In the genomic region with DNA sequence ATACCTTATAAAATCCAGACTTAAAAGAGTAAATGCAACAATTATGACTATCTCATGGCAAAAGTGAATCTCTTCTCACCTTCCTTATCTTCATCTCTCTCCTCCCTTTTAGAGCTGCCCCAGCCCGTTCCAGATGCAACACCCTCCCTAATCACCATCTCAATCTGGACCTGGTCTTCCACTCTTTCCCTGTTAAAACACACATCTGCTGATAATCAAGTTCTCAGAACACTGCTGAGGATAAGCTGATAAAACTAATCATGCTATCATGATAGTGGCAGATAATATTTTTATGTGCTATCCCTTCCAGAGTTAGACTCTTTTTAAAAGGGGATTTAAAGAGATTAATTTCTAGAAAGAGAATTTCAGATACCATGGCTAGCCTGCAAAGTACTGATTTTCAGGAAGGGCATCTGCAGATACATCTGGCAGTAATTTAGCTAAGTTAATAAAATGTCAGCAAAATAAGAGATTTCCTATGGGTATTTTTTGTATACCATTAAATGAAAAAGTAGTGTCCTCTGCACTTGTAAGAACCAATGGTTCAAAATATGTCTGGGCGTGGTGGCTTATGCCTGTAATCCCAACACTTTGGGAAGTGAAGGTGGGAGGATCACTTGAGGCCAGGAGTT, we compare ENCODE assay signal across 18 cellular contexts. TPM values are rescaled to one million over a fixed set of nuclear protein-coding genes. Genes with fewer than 3 reads are reported as not detected.
DNase-seq lines count a peak whose midpoint lies in the region; ATAC-seq, FAIRE-seq and TF ChIP-seq lines count a peak whose summit lies in the region.
"Had no signal": no experiment of that assay in that cellular context is flagged by ENCODE, and none has a peak within 500 bp of the region (broad histone marks: within the 10 kb centered on the region; RNA-seq: fewer than 3 reads in every experiment).

No MANE protein-coding gene starts in this region.

- no peak for TF ChIP-seq POLR2A in K562 (conservative IDR thresholded peaks at IDR 0.05)

- H3K4me3 Mint-ChIP-seq in neural crest cell, result no peak overlapping the region
- no peak overlapping the region for H3K4me3 Mint-ChIP-seq in endodermal cell
- H3K4me3 Mint-ChIP-seq: CD4-positive, CD25-positive, alpha-beta regulatory T cell had no signal

- no peak overlapping the region for H3K9ac ChIP-seq in SK-N-SH
- H3K9ac ChIP-seq in K562 (ENCODE audit: insufficient read depth in 1 of 2, low read depth in 2 of 2, low read length in 2 of 2), result no peak overlapping the region
- no peak overlapping the region for H3K9ac ChIP-seq in mammary epithelial cell (ENCODE audit: insufficient read depth, low read length)
- H3K9ac ChIP-seq in endodermal cell (ENCODE audit: extremely low read depth, low read length, poor library complexity, severe bottlenecking), result no peak overlapping the region
- H3K9ac ChIP-seq: GM23248 had no signal

- H3K9me2 ChIP-seq in SK-N-SH, result no peaks in the 10 kb centered on the region

- TF ChIP-seq EP300 in SK-N-SH (IDR thresholded peaks at IDR 0.05; ENCODE audit: borderline replicate concordance in 1 of 2, low read depth in 1 of 2, low read length in 1 of 2) (peak in 1 of 2 experiments; percentile 93; a peak in 2 of 4 replicates), K562 (IDR thresholded peaks at IDR 0.05; ENCODE audit: low read length) (no peak)

- H4K20me1 ChIP-seq in SK-N-SH (ENCODE audit: insufficient read depth), result no peaks in the 10 kb centered on the region
- H4K20me1 ChIP-seq in K562 (replicated peaks; ENCODE audit: control insufficient read depth, insufficient read depth, low read length), result no peaks in the 10 kb centered on the region
- H4K20me1 ChIP-seq in mammary epithelial cell (ENCODE audit: insufficient read depth, low read length), result no peaks in the 10 kb centered on the region

- FAIRE-seq in K562 (lab: Jason Lieb, UNC), result peak; percentile 46
- FAIRE-seq: GM18507 had no signal

- H3F3A ChIP-seq in SK-N-SH (replicated peaks; ENCODE audit: insufficient read depth), result peaks cover 11% of the 10 kb centered on the region

- H3K27ac Mint-ChIP-seq in neural crest cell (ENCODE audit: unreplicated experiment), result peak overlapping the region; percentile 65
- H3K27ac Mint-ChIP-seq in endodermal cell, result no peak overlapping the region

- peak overlapping the region in 1 of 2 experiments; percentile 13; a peak in 2 of 4 replicates for H3K27ac ChIP-seq in SK-N-SH (ENCODE audit: low read depth in 2 of 2, low read length in 1 of 2)
- no peak overlapping the region for H3K27ac ChIP-seq in K562 (ENCODE audit: extremely low read depth, low read depth, low read length)
- no peak overlapping the region for H3K27ac ChIP-seq in mammary epithelial cell (ENCODE audit: insufficient read depth, low read depth, low read length)
- H3K27ac ChIP-seq in endodermal cell (ENCODE audit: low read depth, low read length), result no peak overlapping the region
- H3K27ac ChIP-seq: BLaER1 treated with 17β-estradiol and CSF1 and Interleukin-3, amounts not matched to agents 10 nM and 100 nM; GM23248 had no signal

- H3K36me3 Mint-ChIP-seq in neural crest cell (ENCODE audit: low read depth) (peaks cover 7% of the 10 kb centered on the region), endodermal cell (ENCODE audit: low read depth) (peaks cover 34% of the 10 kb centered on the region)

- H3K4me1 ChIP-seq in SK-N-SH (ENCODE audit: control insufficient read depth in 1 of 2, insufficient read depth in 2 of 2, low read depth in 1 of 2, low read length in 1 of 2), result peaks cover 0 to 9% of the 10 kb centered on the region in 2 experiments; a peak in 1 of 4 replicates
- H3K4me1 ChIP-seq in K562 (replicated peaks in 1 of 2; ENCODE audit: control insufficient read depth in 2 of 2, insufficient read depth in 2 of 2, low read length in 2 of 2), result peaks cover 0 to 4% of the 10 kb centered on the region in 2 experiments; a peak in 1 of 5 replicates
- no peaks in the 10 kb centered on the region for H3K4me1 ChIP-seq in mammary epithelial cell (ENCODE audit: insufficient read depth, low read length)
- H3K4me1 ChIP-seq in endodermal cell (ENCODE audit: control insufficient read depth, insufficient read depth, low read length), result peaks cover 3% of the 10 kb centered on the region

- TF ChIP-seq RAD21 in SK-N-SH (IDR thresholded peaks at IDR 0.05; ENCODE audit: low read length), result no peak
- no peak for TF ChIP-seq RAD21 in K562 (CRISPR knock-in tag; conservative IDR thresholded peaks at IDR 0.05 in 1 of 2, IDR thresholded peaks at IDR 0.05 in 1 of 2)

- ATAC-seq in K562, result no peak

- no TSS peak for BruUV-seq in K562 (replicated peaks; lab: Mats Ljungman, UMichigan)
- no TSS peak for BruUV-seq in mammary epithelial cell (replicated peaks; lab: Mats Ljungman, UMichigan)

- H3K4me3 ChIP-seq in SK-N-SH (ENCODE audit: low read depth in 2 of 2, low read length in 1 of 2) (no peak overlapping the region), K562 (no peak overlapping the region), mammary epithelial cell (replicated peaks in 1 of 3; ENCODE audit: insufficient read depth in 1 of 3, low read depth in 2 of 3, low read length in 3 of 3) (no peak overlapping the region), endodermal cell (ENCODE audit: low read length) (no peak overlapping the region)
- H3K4me3 ChIP-seq: BLaER1 treated with 17β-estradiol and CSF1 and Interleukin-3, amounts not matched to agents 10 nM and 100 nM; GM23248 had no signal

- H3K4me1 Mint-ChIP-seq in neural crest cell (no peaks in the 10 kb centered on the region), endodermal cell (peaks cover 3% of the 10 kb centered on the region)

- no peaks in the 10 kb centered on the region for H3K9me3 ChIP-seq in SK-N-SH
- H3K9me3 ChIP-seq in K562 (replicated peaks; ENCODE audit: control insufficient read depth, insufficient read depth, low read depth, low read length), result no peaks in the 10 kb centered on the region
- no peaks in the 10 kb centered on the region for H3K9me3 ChIP-seq in mammary epithelial cell (replicated peaks; ENCODE audit: insufficient read depth, low read length)
- H3K9me3 ChIP-seq in endodermal cell (ENCODE audit: control insufficient read depth, low read length), result no peaks in the 10 kb centered on the region

- in situ Hi-C loops in K562 (cut with MboI) (no loop called here), mammary epithelial cell (cut with MboI; ENCODE audit: low sequenced_read_pairs in 2 of 2) (no loop called here)

- WGBS in SK-N-SH (ENCODE audit: low lambda C conversion rate), result 76% methylated on average over 2 of the region's 2 CpGs
- WGBS in K562 (ENCODE audit: insufficient coverage, low coverage, missing lambda C conversion rate), result 38% methylated on average over 2 of the region's 2 CpGs
- WGBS in mammary epithelial cell (ENCODE audit: low coverage, missing lambda C conversion rate), result 97% methylated on average over 2 of the region's 2 CpGs
- WGBS in endodermal cell (ENCODE audit: insufficient coverage in 1 of 2, insufficient read length in 1 of 2), 2 experiments, result 53 to 100% methylated on average over 1 to 2 of the region's 2 CpGs

- CTCF ChIA-PET in SK-N-SH (lab: Yijun Ruan, JAX), result interaction anchor here (0.7 to 1.0 kb wide), 2 partner anchors 11 to 591 kb away, joined by 3 read pairs; no protein-coding TSS in a partner anchor
- CTCF ChIA-PET in K562 (lab: Yijun Ruan, JAX; ENCODE audit: low intra/inter-chr PET ratio), result no interaction called here
- CTCF ChIA-PET in mammary epithelial cell (lab: Charles Lee; ENCODE audit: low non-redundant PET), result no interaction called here

- H3K27me3 ChIP-seq in SK-N-SH (ENCODE audit: insufficient read depth) (no peaks in the 10 kb centered on the region), K562 (ENCODE audit: control insufficient read depth in 2 of 2, insufficient read depth in 2 of 2, low read length in 2 of 2) (no peaks in the 10 kb centered on the region), mammary epithelial cell (ENCODE audit: insufficient read depth, low read length) (no peaks in the 10 kb centered on the region), endodermal cell (ENCODE audit: control insufficient read depth, insufficient read depth, low read length, poor library complexity, severe bottlenecking) (peaks cover 23% of the 10 kb centered on the region)
- H3K27me3 ChIP-seq: BLaER1 treated with 17β-estradiol and CSF1 and Interleukin-3, amounts not matched to agents 10 nM and 100 nM had no signal

- no peaks in the 10 kb centered on the region for H3K9me1 ChIP-seq in K562 (ENCODE audit: control insufficient read depth, insufficient read depth, low read length)

- DNase-seq in NCI-H82 (lab: John Stamatoyannopoulos, UW) (peak; percentile 32), NCI-H82 treated with DMSO at 0.1 percent for 48 hours (lab: John Stamatoyannopoulos, UW; ENCODE audit: unreplicated experiment) (no peak), SK-N-SH (peak; percentile 67), K562 (ENCODE audit: extremely low read depth in 1 of 4, low spot score in 3 of 4) (no peak), neural crest cell (ENCODE audit: low read depth, low spot score) (no peak), mammary epithelial cell (no peak), endodermal cell (no peak)
- no peak for DNase-seq in activated CD4-positive, CD25-positive, alpha-beta regulatory T cell (lab: John Stamatoyannopoulos, UW)
- DNase-seq: 8988T; ACHN; CD4-positive, CD25-positive, alpha-beta regulatory T cell; DND-41; GF-D8; GM23248; H7; IMR-90 had no signal

- H2AFZ ChIP-seq in SK-N-SH (ENCODE audit: low read depth) (no peak overlapping the region), K562 (ENCODE audit: low read depth, low read length) (no peak overlapping the region), mammary epithelial cell (ENCODE audit: low read depth, low read length) (no peak overlapping the region)
- H2AFZ ChIP-seq: GM23248 had no signal

- H3K9me3 Mint-ChIP-seq in neural crest cell, result no peaks in the 10 kb centered on the region
- H3K9me3 Mint-ChIP-seq in endodermal cell, result no peaks in the 10 kb centered on the region

- POLR2A ChIA-PET in SK-N-SH (lab: Yijun Ruan, JAX) (interaction anchor here (1.2 kb wide), 1 partner anchor 17 kb away, joined by 3 read pairs; a partner anchor contains a TSS), K562 (lab: Yijun Ruan, JAX) (interaction anchor here (0.6 kb wide), 1 partner anchor 11 kb away, joined by 3 read pairs; no protein-coding TSS in a partner anchor)

- intact Hi-C loops in K562 (cut with micrococcal nuclease), result no loop called here
- intact Hi-C loops in mammary epithelial cell (cut with micrococcal nuclease), result no loop called here

- no peak for TF ChIP-seq CTCF in SK-N-SH (IDR thresholded peaks at IDR 0.05)
- TF ChIP-seq CTCF in K562 (IDR thresholded peaks at IDR 0.05 in 2 of 3, conservative IDR thresholded peaks at IDR 0.05 in 1 of 3; ENCODE audit: insufficient read depth in 2 of 3, low read depth in 1 of 3, low read length in 3 of 3), result no peak
- TF ChIP-seq CTCF in neural crest cell (conservative IDR thresholded peaks at IDR 0.05), result no peak
- no peak for TF ChIP-seq CTCF in mammary epithelial cell (conservative IDR thresholded peaks at IDR 0.05 in 1 of 2, IDR thresholded peaks at IDR 0.05 in 1 of 2; ENCODE audit: extremely low read depth in 1 of 2, insufficient read depth in 1 of 2, low read depth in 1 of 2, low read length in 2 of 2)
- no peak for TF ChIP-seq CTCF in endodermal cell (conservative IDR thresholded peaks at IDR 0.05)

- dilution Hi-C loops in mammary epithelial cell (cut with HindIII; ENCODE audit: low sequenced_read_pairs), result no loop called here

- no peaks in the 10 kb centered on the region for H3K27me3 Mint-ChIP-seq in neural crest cell (ENCODE audit: low read depth)
- no peaks in the 10 kb centered on the region for H3K27me3 Mint-ChIP-seq in endodermal cell (ENCODE audit: insufficient read depth)
- H3K27me3 Mint-ChIP-seq: CD4-positive, CD25-positive, alpha-beta regulatory T cell had no signal

- H3K36me3 ChIP-seq in SK-N-SH (replicated peaks in 1 of 2; ENCODE audit: control insufficient read depth in 1 of 2, insufficient read depth in 2 of 2, low read length in 1 of 2), result peaks cover 7 to 38% of the 10 kb centered on the region in 2 experiments
- peaks cover 9% of the 10 kb centered on the region; the same call in 2 of the 3 replicates for H3K36me3 ChIP-seq in K562 (ENCODE audit: control insufficient read depth, insufficient read depth, low read length)
- no peaks in the 10 kb centered on the region for H3K36me3 ChIP-seq in mammary epithelial cell (ENCODE audit: insufficient read depth, low read length)
- peaks cover 15% of the 10 kb centered on the region for H3K36me3 ChIP-seq in endodermal cell (ENCODE audit: control insufficient read depth, insufficient read depth, low read length)

- no peak overlapping the region for H3K4me2 ChIP-seq in SK-N-SH
- H3K4me2 ChIP-seq in K562 (ENCODE audit: insufficient read depth, low read length), result no peak overlapping the region
- H3K4me2 ChIP-seq in mammary epithelial cell (ENCODE audit: insufficient read depth, low read depth, low read length), result no peak overlapping the region
- H3K4me2 ChIP-seq: BLaER1 treated with 17β-estradiol and CSF1 and Interleukin-3, amounts not matched to agents 10 nM and 100 nM had no signal

- H3K79me2 ChIP-seq in SK-N-SH (ENCODE audit: insufficient read depth) (no peaks in the 10 kb centered on the region), K562 (ENCODE audit: control insufficient read depth, insufficient read depth, low read length) (no peaks in the 10 kb centered on the region), mammary epithelial cell (ENCODE audit: insufficient read depth, low read length) (no peaks in the 10 kb centered on the region)

RNA-seq across cellular contexts. Expression of a gene that starts 17.2 kb away (rescaled TPM):
- 3.5 and 4.9 TPM in 2 replicates for polyA plus RNA-seq in SK-N-SH (2012; rRNA removed)
- 6.1 and 7.6 TPM in 2 replicates for polyA plus RNA-seq in SK-N-SH (2012; cell fraction: cytosol; rRNA removed)
- polyA plus RNA-seq in SK-N-SH (2012; cell fraction: nucleus; rRNA removed), result 2.4 and 3.8 TPM in 2 replicates
- 5.4 and 8.0 TPM in 2 replicates for total RNA-seq in K562 (2011; cell fraction: chromatin; rRNA removed; ENCODE audit: low replicate concordance)
- 2.0 and 2.2 TPM in 2 replicates for total RNA-seq in K562 (2011; cell fraction: nucleolus; rRNA removed)
- total RNA-seq in K562 (2011; cell fraction: nucleoplasm; rRNA removed), result 4.3 and 5.6 TPM in 2 replicates
- 3.2 and 4.0 TPM in 2 replicates for total RNA-seq in K562 (2014; rRNA removed)
- total RNA-seq in K562 (2014; rRNA removed; fragmentation: Illumina TruSeq; extraction: Trizol), result 8.1 and 9.5 TPM in 2 replicates
- 4.4 and 4.8 TPM in 2 replicates for total RNA-seq in K562 (2015; rRNA removed; fragmentation: Illumina TruSeq; extraction: Trizol)
- 7.8 and 8.4 TPM in 2 replicates for total RNA-seq in K562 (2021)
- polyA plus RNA-seq in K562 (2011; rRNA removed), result 6.3 and 7.7 TPM in 2 replicates
- polyA plus RNA-seq in K562 (2011; cell fraction: cytosol; rRNA removed), result 1.5 and 2.2 TPM in 2 replicates
- polyA plus RNA-seq in K562 (2011; cell fraction: nucleus; rRNA removed), result 2.6 and 3.4 TPM in 2 replicates
- 3.9 and 6.7 TPM in 2 replicates for polyA plus RNA-seq in K562 (2012)
- 5.5 and 6.3 TPM in 2 replicates for polyA plus RNA-seq in K562 (2014; fragmentation: Illumina TruSeq; extraction: Trizol)
- polyA plus RNA-seq in K562 (2014; fragmentation: Nextera tagmentation; extraction: Ambion mirVana), result 1 to 10 TPM; 1.3 to 1.8 TPM
- polyA plus RNA-seq in K562 (2014; rRNA removed), result 2.6 and 4.1 TPM in 2 replicates
- polyA minus RNA-seq in K562 (2011; rRNA and poly(A)+ RNA removed), result 9.6 and 13.1 TPM in 2 replicates
- polyA minus RNA-seq in K562 (2011; cell fraction: cytosol; rRNA and poly(A)+ RNA removed), result 3.2 and 3.6 TPM in 2 replicates
- polyA minus RNA-seq in K562 (2011; cell fraction: nucleus; rRNA and poly(A)+ RNA removed), result 1.9 and 3.7 TPM in 2 replicates
- 15.0 and 15.8 TPM in 2 replicates for total RNA-seq in neural crest cell
- total RNA-seq in mammary epithelial cell, result 10 to 100 TPM; 15.2 to 20.9 TPM
- polyA plus RNA-seq in mammary epithelial cell, result 5.1 TPM
- 13.4 TPM for polyA minus RNA-seq in mammary epithelial cell
- 10 to 100 TPM; 14.6 to 17.9 TPM for total RNA-seq in endodermal cell
- polyA plus RNA-seq in endodermal cell (2013, experiment 1 of 2), result 7.4 TPM
- polyA plus RNA-seq in endodermal cell (2013, experiment 2 of 2), result 6.9 TPM

RNA-seq across cellular contexts. Expression of a gene that starts 17.3 kb away (rescaled TPM):
- 17.1 and 20.0 TPM in 2 replicates for polyA plus RNA-seq in SK-N-SH (2012; rRNA removed)
- polyA plus RNA-seq in SK-N-SH (2012; cell fraction: cytosol; rRNA removed), result 21.2 and 24.0 TPM in 2 replicates
- 6.1 and 11.5 TPM in 2 replicates for polyA plus RNA-seq in SK-N-SH (2012; cell fraction: nucleus; rRNA removed)
- 16.2 and 53.4 TPM in 2 replicates for total RNA-seq in K562 (2011; cell fraction: chromatin; rRNA removed; ENCODE audit: low replicate concordance)
- total RNA-seq in K562 (2011; cell fraction: nucleolus; rRNA removed), result 8.3 and 13.9 TPM in 2 replicates
- total RNA-seq in K562 (2011; cell fraction: nucleoplasm; rRNA removed), result 21.2 and 28.9 TPM in 2 replicates
- 21.8 and 22.6 TPM in 2 replicates for total RNA-seq in K562 (2014; rRNA removed)
- total RNA-seq in K562 (2014; rRNA removed; fragmentation: Illumina TruSeq; extraction: Trizol), result 35.7 and 39.0 TPM in 2 replicates
- total RNA-seq in K562 (2015; rRNA removed; fragmentation: Illumina TruSeq; extraction: Trizol), result 27.3 and 28.8 TPM in 2 replicates
- 45.2 and 45.4 TPM in 2 replicates for total RNA-seq in K562 (2021)
- polyA plus RNA-seq in K562 (2011; rRNA removed), result 27.5 and 35.7 TPM in 2 replicates
- polyA plus RNA-seq in K562 (2011; cell fraction: cytosol; rRNA removed), result 14.1 and 23.3 TPM in 2 replicates
- polyA plus RNA-seq in K562 (2011; cell fraction: nucleus; rRNA removed), result 7.5 and 12.3 TPM in 2 replicates
- 11.6 and 20.9 TPM in 2 replicates for polyA plus RNA-seq in K562 (2012)
- polyA plus RNA-seq in K562 (2014; fragmentation: Illumina TruSeq; extraction: Trizol), result 33.1 and 36.7 TPM in 2 replicates
- polyA plus RNA-seq in K562 (2014; fragmentation: Nextera tagmentation; extraction: Ambion mirVana), result 1 to 10 TPM; 6.9 to 7.4 TPM
- 23.0 and 24.6 TPM in 2 replicates for polyA plus RNA-seq in K562 (2014; rRNA removed)
- polyA minus RNA-seq in K562 (2011; rRNA and poly(A)+ RNA removed), result 74.2 and 82.7 TPM in 2 replicates
- 20.1 and 24.4 TPM in 2 replicates for polyA minus RNA-seq in K562 (2011; cell fraction: cytosol; rRNA and poly(A)+ RNA removed)
- 12.8 and 21.7 TPM in 2 replicates for polyA minus RNA-seq in K562 (2011; cell fraction: nucleus; rRNA and poly(A)+ RNA removed)
- total RNA-seq in neural crest cell, result 51.7 and 55.2 TPM in 2 replicates
- 10 to 100 TPM; 25.5 to 37.0 TPM for total RNA-seq in mammary epithelial cell
- polyA plus RNA-seq in mammary epithelial cell, result 23.5 TPM
- polyA minus RNA-seq in mammary epithelial cell, result 37.0 TPM
- total RNA-seq in endodermal cell, result 100 to 1,000 TPM; 110 to 136 TPM
- polyA plus RNA-seq in endodermal cell (2013, experiment 1 of 2), result 27.1 TPM
- 25.3 TPM for polyA plus RNA-seq in endodermal cell (2013, experiment 2 of 2)

Comparison
In these comparisons a context has a peak if more than half of its experiments do, and no peak if none do; other contexts are left out.
1. DNase-seq: peak in NCI-H82 (single experiment) and SK-N-SH (single experiment); none in NCI-H82 treated with DMSO at 0.1 percent for 48 hours (single experiment), K562 (0 of 4), neural crest cell (single experiment), mammary epithelial cell (single experiment), endodermal cell (single experiment) and activated CD4-positive, CD25-positive, alpha-beta regulatory T cell (0 of 4).